Comparison of ENCODE assay signal across 8 cellular contexts in genomic region chr17:28726912-28727726, GRCh38. TPM values are rescaled to one million over a fixed set of nuclear protein-coding genes. Genes with fewer than 3 reads are reported as not detected.
DNase-seq lines count a peak whose midpoint lies in the region; ATAC-seq and TF ChIP-seq lines count a peak whose summit lies in the region.

No MANE protein-coding gene starts in this region.

- H2BK120ac ChIP-seq in mesenchymal stem cell (ENCODE audit: low read depth, low read length): no peak overlapping the region

- no peaks in the 10 kb centered on the region for H3K9me3 Mint-ChIP-seq in CD8-positive, alpha-beta T cell

- H3K27ac ChIP-seq in CD8-positive, alpha-beta T cell (ENCODE audit: low read depth, low read length): peak overlapping the region; percentile 95
- peak overlapping the region; percentile 93 for H3K27ac ChIP-seq in HL-60 (replicated peaks)
- H3K27ac ChIP-seq in effector memory CD4-positive, alpha-beta T cell (ENCODE audit: insufficient read depth, low read length, poor library complexity, severe bottlenecking): peak overlapping the region; percentile 100
- H3K27ac ChIP-seq in mesenchymal stem cell (ENCODE audit: low read length, poor library complexity, severe bottlenecking): peak overlapping the region; percentile 95

- no peak overlapping the region for H3K14ac ChIP-seq in mesenchymal stem cell (ENCODE audit: low read length in 2 of 2)

- peaks cover 56% of the 10 kb centered on the region for H3K4me1 Mint-ChIP-seq in CD8-positive, alpha-beta T cell (ENCODE audit: low read depth)

- H2BK5ac ChIP-seq in mesenchymal stem cell (ENCODE audit: low read depth, low read length, poor library complexity, severe bottlenecking): no peak overlapping the region

- H4K8ac ChIP-seq in mesenchymal stem cell (ENCODE audit: low read length): no peak overlapping the region

- peak overlapping the region; percentile 91 for H3K9ac ChIP-seq in mesenchymal stem cell (ENCODE audit: low read length)

- peaks cover 2% of the 10 kb centered on the region for H3K79me1 ChIP-seq in mesenchymal stem cell (replicated peaks; ENCODE audit: low read length, poor library complexity, severe bottlenecking)

- H3K36me3 ChIP-seq in CD8-positive, alpha-beta T cell (ENCODE audit: insufficient read depth, low read length): peaks cover 26% of the 10 kb centered on the region
- peaks cover 29% of the 10 kb centered on the region for H3K36me3 ChIP-seq in effector memory CD4-positive, alpha-beta T cell (ENCODE audit: control insufficient read depth, insufficient read depth, low read length)
- peaks cover 21 to 30% of the 10 kb centered on the region in 2 experiments for H3K36me3 ChIP-seq in mesenchymal stem cell (ENCODE audit: control insufficient read depth in 1 of 2, insufficient read depth in 2 of 2, low read depth in 1 of 2, low read length in 2 of 2)

- POLR2A ChIA-PET in CD8-positive, alpha-beta T cell (lab: Charles Lee): interaction anchor here (0.5 to 6.8 kb wide), 20 partner anchors 7 to 410 kb away, joined by 3 to 187 read pairs (median 4); partner anchors contain the start of genes BLTP2, FAM222B, FLOT2 and PHF12

- ATAC-seq in CD8-positive, alpha-beta T cell: peak; percentile 43
- peak; percentile 36 for ATAC-seq in GM19455 (IDR thresholded peaks at IDR 0.05; ENCODE audit: unreplicated experiment)

- peak overlapping the region; percentile 99 for H3K27ac Mint-ChIP-seq in CD8-positive, alpha-beta T cell

- peak overlapping the region; percentile 70 for H2AFZ ChIP-seq in mesenchymal stem cell (ENCODE audit: low read depth, low read length)

- peak overlapping the region; percentile 65 to 80 for H3K18ac ChIP-seq in mesenchymal stem cell (ENCODE audit: low read depth in 1 of 2, low read length in 2 of 2)

- no peaks in the 10 kb centered on the region for H3K27me3 Mint-ChIP-seq in CD8-positive, alpha-beta T cell (ENCODE audit: low read depth)

- H3K4me3 ChIP-seq in CD8-positive, alpha-beta T cell (ENCODE audit: low read depth, low read length): peak overlapping the region; percentile 92
- H3K4me3 ChIP-seq in HL-60 (replicated peaks; ENCODE audit: insufficient read depth, low read length) (peak overlapping the region; percentile 68), mesenchymal stem cell (ENCODE audit: insufficient read depth in 1 of 2, low read depth in 1 of 2, low read length in 2 of 2) (peak overlapping the region; percentile 36 to 99)
- peak overlapping the region; percentile 64 for H3K4me3 ChIP-seq in effector memory CD4-positive, alpha-beta T cell (ENCODE audit: insufficient read depth, low read depth, low read length, poor library complexity, severe bottlenecking)

- peak; percentile 99 for TF ChIP-seq CTCF in CD8-positive, alpha-beta T cell (IDR thresholded peaks at IDR 0.05)
- peak; percentile 94 for TF ChIP-seq CTCF in HL-60 (IDR thresholded peaks at IDR 0.05; ENCODE audit: insufficient read depth, low read length)

- peak overlapping the region; percentile 58 for H4K91ac ChIP-seq in mesenchymal stem cell (ENCODE audit: low read length)

- H3K4me2 ChIP-seq in mesenchymal stem cell (ENCODE audit: low read length, poor library complexity, severe bottlenecking): peak overlapping the region; percentile 91

- no peak overlapping the region for H2BK15ac ChIP-seq in mesenchymal stem cell (ENCODE audit: low read depth, poor library complexity, severe bottlenecking)

- peaks cover 35% of the 10 kb centered on the region for H3K36me3 Mint-ChIP-seq in CD8-positive, alpha-beta T cell

- peak overlapping the region in 1 of 2 experiments; percentile 68 for H2BK12ac ChIP-seq in mesenchymal stem cell (ENCODE audit: low read length in 2 of 2)

- no peaks in the 10 kb centered on the region for H3K27me3 ChIP-seq in CD8-positive, alpha-beta T cell (ENCODE audit: insufficient read depth, low read length)
- H3K27me3 ChIP-seq in HL-60 (ENCODE audit: insufficient read depth, poor library complexity, severe bottlenecking): no peaks in the 10 kb centered on the region
- H3K27me3 ChIP-seq in effector memory CD4-positive, alpha-beta T cell (replicated peaks; ENCODE audit: control insufficient read depth, insufficient read depth, low read length, poor library complexity, severe bottlenecking): no peaks in the 10 kb centered on the region
- H3K27me3 ChIP-seq in mesenchymal stem cell (ENCODE audit: control insufficient read depth in 1 of 2, insufficient read depth in 1 of 2, low read length in 2 of 2): no peaks in the 10 kb centered on the region

- peak overlapping the region in 1 of 2 experiments; percentile 62 for H3K4ac ChIP-seq in mesenchymal stem cell (ENCODE audit: low read depth in 1 of 2, low read length in 2 of 2)

- H3K4me3 Mint-ChIP-seq in CD8-positive, alpha-beta T cell: peak overlapping the region; percentile 97

- CTCF ChIA-PET in CD8-positive, alpha-beta T cell (lab: Charles Lee): interaction anchor here (0.6 to 15.3 kb wide), 56 partner anchors 8 to 809 kb away, joined by 3 to 532 read pairs (median 5); partner anchors contain the start of genes DHRS13, FAM222B, FLOT2 and PHF12

- WGBS in mesenchymal stem cell: 1% methylated on average over 33 of the region's 41 CpGs

- H3K4me1 ChIP-seq in CD8-positive, alpha-beta T cell (ENCODE audit: insufficient read depth, low read length): peaks cover 31% of the 10 kb centered on the region
- peaks cover 35% of the 10 kb centered on the region for H3K4me1 ChIP-seq in effector memory CD4-positive, alpha-beta T cell (ENCODE audit: control insufficient read depth, insufficient read depth, low read length, poor library complexity, severe bottlenecking)
- H3K4me1 ChIP-seq in mesenchymal stem cell (ENCODE audit: control insufficient read depth, insufficient read depth, low read depth, low read length): peaks cover 26% of the 10 kb centered on the region

- peak; percentile 82 to 94 (median 88) for DNase-seq in CD8-positive, alpha-beta T cell
- DNase-seq in HL-60 (ENCODE audit: low read depth in 1 of 2, low spot score in 1 of 2) (peak; percentile 94 to 96), NK-92 (lab: John Stamatoyannopoulos, UW; ENCODE audit: unreplicated experiment) (peak; percentile 41), mesenchymal stem cell (peak; percentile 95)
- peak; percentile 77 to 82 for DNase-seq in activated CD8-positive, alpha-beta memory T cell treated with anti-CD3 and anti-CD28 coated beads for 4 hours (ENCODE audit: low read depth in 2 of 2)
- peak; percentile 81 to 86 (median 82) for DNase-seq in effector memory CD4-positive, alpha-beta T cell
- DNase-seq in stimulated activated CD8-positive, alpha-beta memory T cell treated with anti-CD3 and anti-CD28 coated beads, Interleukin-12 subunit alpha, Interleukin-12 subunit beta, amount 100 ng/mL, for 4 hours (ENCODE audit: low read depth): peak; percentile 81

- H3K9me3 ChIP-seq in CD8-positive, alpha-beta T cell (ENCODE audit: low read length): no peaks in the 10 kb centered on the region
- H3K9me3 ChIP-seq in effector memory CD4-positive, alpha-beta T cell (ENCODE audit: control insufficient read depth, low read length): no peaks in the 10 kb centered on the region
- H3K9me3 ChIP-seq in mesenchymal stem cell (ENCODE audit: control insufficient read depth, low read length): no peaks in the 10 kb centered on the region

- peak overlapping the region in 1 of 2 experiments; percentile 27 for H3K23ac ChIP-seq in mesenchymal stem cell (ENCODE audit: low read length in 2 of 2)

- intact Hi-C loops in CD8-positive, alpha-beta T cell (cut with DNase I, micrococcal nuclease): loop anchor here (1.0 to 10.0 kb wide), 14 partner anchors 16 to 565 kb away; partner anchors contain the start of genes DHRS13 (in 2 of the 2), BLTP2 (in 1 of the 2), FAM222B (in 1 of the 2) and NUFIP2 (in 1 of the 2)

- H2AK5ac ChIP-seq in mesenchymal stem cell (ENCODE audit: low read length, severe bottlenecking): no peak overlapping the region

RNA-seq across cellular contexts. Expression of gene TLCD1, which starts 1.1 kb away (rescaled TPM):
- total RNA-seq in CD8-positive, alpha-beta T cell: 1 to 10 TPM in 1 of 2 experiments, under 1 TPM in 1; 0.73 to 1.1 TPM
- 13.0 TPM for polyA plus RNA-seq in mesenchymal stem cell (2013, experiment 1 of 2)
- polyA plus RNA-seq in mesenchymal stem cell (2013, experiment 2 of 2): 12.6 TPM

RNA-seq across cellular contexts. Expression of gene NEK8, which starts 1.5 kb away (rescaled TPM):
- 1 to 10 TPM; 3.4 to 3.6 TPM for total RNA-seq in CD8-positive, alpha-beta T cell
- polyA plus RNA-seq in mesenchymal stem cell (2013, experiment 1 of 2): 2.2 TPM
- polyA plus RNA-seq in mesenchymal stem cell (2013, experiment 2 of 2): 2.2 TPM

RNA-seq across cellular contexts. Expression of gene RPL23A, which starts 7.3 kb away (rescaled TPM):
- total RNA-seq in CD8-positive, alpha-beta T cell: 1,000 to 10,000 TPM; 3,569 to 3,587 TPM
- polyA plus RNA-seq in mesenchymal stem cell (2013, experiment 1 of 2): 2,598 TPM
- polyA plus RNA-seq in mesenchymal stem cell (2013, experiment 2 of 2): 2,575 TPM

RNA-seq across cellular contexts. Expression of gene RAB34, which starts 9.5 kb away (rescaled TPM):
- total RNA-seq in CD8-positive, alpha-beta T cell: 10 to 100 TPM; 13.9 to 14.1 TPM
- polyA plus RNA-seq in mesenchymal stem cell (2013, experiment 1 of 2): 121 TPM
- polyA plus RNA-seq in mesenchymal stem cell (2013, experiment 2 of 2): 126 TPM

RNA-seq across cellular contexts. Expression of gene PROCA1, which starts 15.4 kb away (rescaled TPM):
- 1 to 10 TPM; 2.0 to 2.8 TPM for total RNA-seq in CD8-positive, alpha-beta T cell
- 1.2 TPM for polyA plus RNA-seq in mesenchymal stem cell (2013, experiment 1 of 2)
- 1.4 TPM for polyA plus RNA-seq in mesenchymal stem cell (2013, experiment 2 of 2)

Comparison
In these comparisons a context has a peak if more than half of its experiments do, and no peak if none do; other contexts are left out.
1. Peak in every context shown above with its lines: DNase-seq, ATAC-seq, H3K4me3 ChIP-seq and H3K27ac ChIP-seq.
2. DNase-seq: peak in every context shown above with its lines; median percentile 95 in HL-60; 95 in mesenchymal stem cell; 88 in CD8-positive, alpha-beta T cell; 82 in effector memory CD4-positive, alpha-beta T cell; 81 in stimulated activated CD8-positive, alpha-beta memory T cell treated with anti-CD3 and anti-CD28 coated beads, Interleukin-12 subunit alpha, Interleukin-12 subunit beta, amount 100 ng/mL, for 4 hours; 80 in activated CD8-positive, alpha-beta memory T cell treated with anti-CD3 and anti-CD28 coated beads for 4 hours; 41 in NK-92.